1 cellular context compared by ENCODE assay signal in genomic region chr14:23621204-23621931, GRCh38.
A peak's percentile ranks its signal among the peaks of the same experiment; 100 is the strongest.
TF ChIP-seq lines count a peak whose summit lies in the region.

No MANE protein-coding gene starts in this region.

TF ChIP-seq in HepG2, 621 proteins besides CTCF, POLR2A, EP300 and RAD21 (continued from another document):
- no peak for TF ChIP-seq ZBTB40 (IDR thresholded peaks at IDR 0.05)
- TF ChIP-seq ZBTB40 (CRISPR knock-in tag; IDR thresholded peaks at IDR 0.05): no peak
- TF ChIP-seq ZMYM4 (CRISPR knock-in tag; IDR thresholded peaks at IDR 0.05): peak; percentile 40; the same call in 1 of the 2 replicates
- no peak for TF ChIP-seq MAFG (CRISPR knock-in tag; IDR thresholded peaks at IDR 0.05)
- no peak for TF ChIP-seq TARDBP (CRISPR knock-in tag; IDR thresholded peaks at IDR 0.05)
- TF ChIP-seq POGK (CRISPR knock-in tag; conservative IDR thresholded peaks at IDR 0.05): 0 out of 2 replicates have a peak, but pooled peaks have one; percentile 17
- TF ChIP-seq NCOR1 (IDR thresholded peaks at IDR 0.05; ENCODE audit: borderline replicate concordance, low read length): no peak
- no peak for TF ChIP-seq NFE2L1 (CRISPR knock-in tag; IDR thresholded peaks at IDR 0.05; ENCODE audit: borderline replicate concordance)
- no peak for TF ChIP-seq ZNF547 (CRISPR knock-in tag; IDR thresholded peaks at IDR 0.05)
- TF ChIP-seq IRX3 (CRISPR knock-in tag; IDR thresholded peaks at IDR 0.05; ENCODE audit: borderline replicate concordance, low read depth): no peak
- TF ChIP-seq ZNF10 (CRISPR knock-in tag; IDR thresholded peaks at IDR 0.05; ENCODE audit: borderline replicate concordance, low read depth): no peak
- no peak for TF ChIP-seq ZSCAN22 (CRISPR knock-in tag; IDR thresholded peaks at IDR 0.05)
- TF ChIP-seq, protein P1, sequence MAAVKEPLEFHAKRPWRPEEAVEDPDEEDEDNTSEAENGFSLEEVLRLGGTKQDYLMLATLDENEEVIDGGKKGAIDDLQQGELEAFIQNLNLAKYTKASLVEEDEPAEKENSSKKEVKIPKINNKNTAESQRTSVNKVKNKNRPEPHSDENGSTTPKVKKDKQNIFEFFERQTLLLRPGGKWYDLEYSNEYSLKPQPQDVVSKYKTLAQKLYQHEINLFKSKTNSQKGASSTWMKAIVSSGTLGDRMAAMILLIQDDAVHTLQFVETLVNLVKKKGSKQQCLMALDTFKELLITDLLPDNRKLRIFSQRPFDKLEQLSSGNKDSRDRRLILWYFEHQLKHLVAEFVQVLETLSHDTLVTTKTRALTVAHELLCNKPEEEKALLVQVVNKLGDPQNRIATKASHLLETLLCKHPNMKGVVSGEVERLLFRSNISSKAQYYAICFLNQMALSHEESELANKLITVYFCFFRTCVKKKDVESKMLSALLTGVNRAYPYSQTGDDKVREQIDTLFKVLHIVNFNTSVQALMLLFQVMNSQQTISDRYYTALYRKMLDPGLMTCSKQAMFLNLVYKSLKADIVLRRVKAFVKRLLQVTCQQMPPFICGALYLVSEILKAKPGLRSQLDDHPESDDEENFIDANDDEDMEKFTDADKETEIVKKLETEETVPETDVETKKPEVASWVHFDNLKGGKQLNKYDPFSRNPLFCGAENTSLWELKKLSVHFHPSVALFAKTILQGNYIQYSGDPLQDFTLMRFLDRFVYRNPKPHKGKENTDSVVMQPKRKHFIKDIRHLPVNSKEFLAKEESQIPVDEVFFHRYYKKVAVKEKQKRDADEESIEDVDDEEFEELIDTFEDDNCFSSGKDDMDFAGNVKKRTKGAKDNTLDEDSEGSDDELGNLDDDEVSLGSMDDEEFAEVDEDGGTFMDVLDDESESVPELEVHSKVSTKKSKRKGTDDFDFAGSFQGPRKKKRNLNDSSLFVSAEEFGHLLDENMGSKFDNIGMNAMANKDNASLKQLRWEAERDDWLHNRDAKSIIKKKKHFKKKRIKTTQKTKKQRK (IDR thresholded peaks at IDR 0.05; ENCODE audit: low read length): no peak
- TF ChIP-seq ZMYM3 (CRISPR knock-in tag; IDR thresholded peaks at IDR 0.05): no peak
- 0 out of 2 replicates have a peak, but pooled peaks have one; percentile 25 for TF ChIP-seq KMT2A (CRISPR knock-in tag; IDR thresholded peaks at IDR 0.05)
- TF ChIP-seq GTF3A (CRISPR knock-in tag; conservative IDR thresholded peaks at IDR 0.05): no peak
- no peak for TF ChIP-seq RORA (CRISPR knock-in tag; IDR thresholded peaks at IDR 0.05)
- no peak for TF ChIP-seq ZBTB2 (CRISPR knock-in tag; IDR thresholded peaks at IDR 0.05; ENCODE audit: low read depth)
- TF ChIP-seq RFX1 (IDR thresholded peaks at IDR 0.05): no peak
- TF ChIP-seq ZNF543 (CRISPR knock-in tag; IDR thresholded peaks at IDR 0.05): no peak
- no peak for TF ChIP-seq HOXA7 (CRISPR knock-in tag; IDR thresholded peaks at IDR 0.05)
- TF ChIP-seq ZBTB3 (CRISPR knock-in tag; IDR thresholded peaks at IDR 0.05; ENCODE audit: borderline replicate concordance, low read depth): no peak
- no peak for TF ChIP-seq ZNF382 (CRISPR knock-in tag; IDR thresholded peaks at IDR 0.05; ENCODE audit: borderline replicate concordance)
- no peak for TF ChIP-seq BRD4 (CRISPR knock-in tag; IDR thresholded peaks at IDR 0.05)
- no peak for TF ChIP-seq HOXA3 (CRISPR knock-in tag; IDR thresholded peaks at IDR 0.05)
- no peak for TF ChIP-seq MXD3 (CRISPR knock-in tag; IDR thresholded peaks at IDR 0.05)
- TF ChIP-seq, protein P2, sequence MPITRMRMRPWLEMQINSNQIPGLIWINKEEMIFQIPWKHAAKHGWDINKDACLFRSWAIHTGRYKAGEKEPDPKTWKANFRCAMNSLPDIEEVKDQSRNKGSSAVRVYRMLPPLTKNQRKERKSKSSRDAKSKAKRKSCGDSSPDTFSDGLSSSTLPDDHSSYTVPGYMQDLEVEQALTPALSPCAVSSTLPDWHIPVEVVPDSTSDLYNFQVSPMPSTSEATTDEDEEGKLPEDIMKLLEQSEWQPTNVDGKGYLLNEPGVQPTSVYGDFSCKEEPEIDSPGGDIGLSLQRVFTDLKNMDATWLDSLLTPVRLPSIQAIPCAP (CRISPR knock-in tag; IDR thresholded peaks at IDR 0.05; ENCODE audit: low read depth): no peak
- TF ChIP-seq ATAD3A (CRISPR knock-in tag; IDR thresholded peaks at IDR 0.05): no peak
- peak; percentile 36; the same call in 1 of the 2 replicates for TF ChIP-seq HNF4A (CRISPR knock-in tag; IDR thresholded peaks at IDR 0.05)
- TF ChIP-seq ZNF562 (CRISPR knock-in tag; IDR thresholded peaks at IDR 0.05; ENCODE audit: borderline replicate concordance): no peak
- TF ChIP-seq ZSCAN5A (CRISPR knock-in tag; IDR thresholded peaks at IDR 0.05; ENCODE audit: borderline replicate concordance): no peak
- no peak for TF ChIP-seq ZNF564 (CRISPR knock-in tag; IDR thresholded peaks at IDR 0.05)
- no peak for TF ChIP-seq MBD4 (IDR thresholded peaks at IDR 0.05; ENCODE audit: borderline replicate concordance, low read length)
- no peak for TF ChIP-seq ZNF530 (CRISPR knock-in tag; IDR thresholded peaks at IDR 0.05; ENCODE audit: low read depth)
- TF ChIP-seq ZNF274 (CRISPR knock-in tag; IDR thresholded peaks at IDR 0.05): no peak
- TF ChIP-seq ZBTB7A (CRISPR knock-in tag; IDR thresholded peaks at IDR 0.05): no peak
- TF ChIP-seq ZNF143 (CRISPR knock-in tag; IDR thresholded peaks at IDR 0.05): no peak
- no peak for TF ChIP-seq NFATC3 (CRISPR knock-in tag; IDR thresholded peaks at IDR 0.05)
- TF ChIP-seq FOXJ3 (CRISPR knock-in tag; IDR thresholded peaks at IDR 0.05; ENCODE audit: borderline replicate concordance): no peak
- TF ChIP-seq ZNF776 (CRISPR knock-in tag; IDR thresholded peaks at IDR 0.05): no peak
- no peak for TF ChIP-seq KLF12 (CRISPR knock-in tag; IDR thresholded peaks at IDR 0.05; ENCODE audit: borderline replicate concordance)
- TF ChIP-seq ZNF24 (IDR thresholded peaks at IDR 0.05): no peak
- no peak for TF ChIP-seq U2AF2 (IDR thresholded peaks at IDR 0.05; ENCODE audit: low read depth, low read length)
- no peak for TF ChIP-seq MYNN (CRISPR knock-in tag; IDR thresholded peaks at IDR 0.05; ENCODE audit: low read depth)
- no peak for TF ChIP-seq SSRP1 (CRISPR knock-in tag; IDR thresholded peaks at IDR 0.05)
- 0 out of 2 replicates have a peak, but pooled peaks have one; percentile 8 for TF ChIP-seq BHLHE40 (IDR thresholded peaks at IDR 0.05; ENCODE audit: low read length)
- TF ChIP-seq ARID2 (CRISPR knock-in tag; IDR thresholded peaks at IDR 0.05; ENCODE audit: borderline replicate concordance): no peak
- no peak for TF ChIP-seq WIZ (CRISPR knock-in tag; IDR thresholded peaks at IDR 0.05)
- TF ChIP-seq ETV5 (CRISPR knock-in tag; IDR thresholded peaks at IDR 0.05; ENCODE audit: borderline replicate concordance): no peak
- TF ChIP-seq DDIT3 (CRISPR knock-in tag; IDR thresholded peaks at IDR 0.05): no peak
- no peak for TF ChIP-seq ZKSCAN1 (IDR thresholded peaks at IDR 0.05; ENCODE audit: low read length)
- no peak for TF ChIP-seq ZNF83 (CRISPR knock-in tag; IDR thresholded peaks at IDR 0.05; ENCODE audit: borderline replicate concordance)
- TF ChIP-seq, protein P3, sequence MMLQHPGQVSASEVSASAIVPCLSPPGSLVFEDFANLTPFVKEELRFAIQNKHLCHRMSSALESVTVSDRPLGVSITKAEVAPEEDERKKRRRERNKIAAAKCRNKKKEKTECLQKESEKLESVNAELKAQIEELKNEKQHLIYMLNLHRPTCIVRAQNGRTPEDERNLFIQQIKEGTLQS (CRISPR knock-in tag; IDR thresholded peaks at IDR 0.05): no peak
- TF ChIP-seq ZNF260 (CRISPR knock-in tag; IDR thresholded peaks at IDR 0.05; ENCODE audit: borderline replicate concordance, low read depth): no peak
- TF ChIP-seq THAP11 (CRISPR knock-in tag; IDR thresholded peaks at IDR 0.05): no peak
